In the genomic region with DNA sequence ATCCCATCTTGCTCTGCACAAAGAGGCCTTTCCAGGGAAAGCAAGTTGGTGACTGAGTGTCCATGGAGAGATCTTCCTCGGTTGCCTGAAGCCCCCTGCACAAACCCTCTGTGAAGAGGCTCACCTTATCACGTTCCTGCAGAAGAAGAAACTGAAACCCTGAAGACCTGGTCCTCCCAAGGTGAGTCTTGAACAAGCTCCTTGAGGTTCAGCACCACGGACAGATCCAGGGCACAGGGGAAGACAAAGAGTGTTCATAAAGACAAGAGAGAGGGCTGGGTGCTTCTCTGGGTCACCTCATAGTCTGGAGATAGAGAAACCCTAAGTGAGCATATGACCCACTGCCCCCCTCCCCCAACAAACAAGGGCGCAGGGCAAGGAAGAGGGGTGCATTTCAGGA, we compare ENCODE assay signal across 9 cellular contexts. TPM values are rescaled to one million over a fixed set of nuclear protein-coding genes. Genes with fewer than 3 reads are reported as not detected.
DNase-seq lines count a peak whose midpoint lies in the region; ATAC-seq, FAIRE-seq and TF ChIP-seq lines count a peak whose summit lies in the region.
"Had no signal": no experiment of that assay in that cellular context is flagged by ENCODE, and none has a peak within 500 bp of the region (broad histone marks: within the 10 kb centered on the region; RNA-seq: fewer than 3 reads in every experiment).

No MANE protein-coding gene starts in this region.

- H3F3A ChIP-seq in GM23338 (replicated peaks; ENCODE audit: low read depth): no peaks in the 10 kb centered on the region

- H3K9me3 Mint-ChIP-seq in GM23338 (no peaks in the 10 kb centered on the region), osteocyte (ENCODE audit: unreplicated experiment) (no peaks in the 10 kb centered on the region)
- peaks cover 0 to 12% (median 5%) of the 10 kb centered on the region in 11 donors for H3K9me3 Mint-ChIP-seq in naive thymus-derived CD4-positive, alpha-beta T cell

- H3K27ac Mint-ChIP-seq in GM23338 (no peak overlapping the region), osteocyte (ENCODE audit: unreplicated experiment) (no peak overlapping the region)
- H3K27ac Mint-ChIP-seq in naive thymus-derived CD4-positive, alpha-beta T cell: peak overlapping the region in 1 of 9 donors; percentile 25

- H3K4me3 Mint-ChIP-seq in GM23338 (no peak overlapping the region), osteocyte (ENCODE audit: unreplicated experiment) (no peak overlapping the region)
- no peak overlapping the region for H3K4me3 Mint-ChIP-seq in naive thymus-derived CD4-positive, alpha-beta T cell

- TF ChIP-seq POLR2A in GM12878 (IDR thresholded peaks at IDR 0.05; ENCODE audit: low read depth, low read length): no peak

- H3K4me1 Mint-ChIP-seq in GM23338 (peaks cover 2% of the 10 kb centered on the region; the same call in 1 of the 3 replicates), osteocyte (ENCODE audit: unreplicated experiment) (no peaks in the 10 kb centered on the region)
- peaks cover 0 to 3% (median 0%) of the 10 kb centered on the region in 7 donors for H3K4me1 Mint-ChIP-seq in naive thymus-derived CD4-positive, alpha-beta T cell

- no peak overlapping the region for H3K9ac ChIP-seq in GM12878 (ENCODE audit: control insufficient read depth, insufficient read depth, low read length)

- CTCF ChIA-PET in GM12878 (lab: Yijun Ruan, JAX): interaction anchor here (1.1 kb wide), 1 partner anchor 22 kb away, joined by 3 read pairs; the partner anchor contains the start of gene TBC1D21
- CTCF ChIA-PET in naive thymus-derived CD4-positive, alpha-beta T cell (lab: Charles Lee): no interaction called here

- SMC1A ChIA-PET in GM12878 (lab: Charles Lee; ENCODE audit: uncharacterized antibody, unreplicated experiment): interaction anchor here (1.0 kb wide), 1 partner anchor 9 kb away, joined by 4 read pairs; no protein-coding TSS in a partner anchor

- FAIRE-seq in GM12878 (lab: Jason Lieb, UNC): no peak

- H3K4me3 ChIP-seq in GM23338 (no peak overlapping the region), GM12878 (no peak overlapping the region)
- H3K4me3 ChIP-seq in naive thymus-derived CD4-positive, alpha-beta T cell (ENCODE audit: low read length): no peak overlapping the region

- no peak overlapping the region for H3K4me2 ChIP-seq in GM23338
- no peak overlapping the region for H3K4me2 ChIP-seq in GM12878 (ENCODE audit: control insufficient read depth, insufficient read depth)

- H3K36me3 ChIP-seq in GM23338 (ENCODE audit: insufficient read depth): no peaks in the 10 kb centered on the region
- no peaks in the 10 kb centered on the region for H3K36me3 ChIP-seq in GM12878 (ENCODE audit: control insufficient read depth in 2 of 2, insufficient read depth in 2 of 2, low read length in 1 of 2)
- H3K36me3 ChIP-seq in naive thymus-derived CD4-positive, alpha-beta T cell (ENCODE audit: control insufficient read depth in 2 of 3, insufficient read depth in 3 of 3, low read length in 3 of 3): no peaks in the 10 kb centered on the region

- RAD21 ChIA-PET in GM12878 (lab: Charles Lee; ENCODE audit: unreplicated experiment): no interaction called here

- no peak for TF ChIP-seq EP300 in GM12878 (IDR thresholded peaks at IDR 0.05; ENCODE audit: borderline replicate concordance in 1 of 2, control insufficient read depth in 1 of 2, low read depth in 2 of 2, low read length in 2 of 2)

- H3K27ac ChIP-seq in GM23338 (ENCODE audit: low read depth) (no peak overlapping the region), GM12878 (ENCODE audit: control insufficient read depth, insufficient read depth) (no peak overlapping the region)
- H3K27ac ChIP-seq in naive thymus-derived CD4-positive, alpha-beta T cell (ENCODE audit: low read depth, low read length): no peak overlapping the region

- intact Hi-C loops in GM12878 (cut with micrococcal nuclease; ENCODE audit: unreplicated experiment): no loop called here
- intact Hi-C loops in naive thymus-derived CD4-positive, alpha-beta T cell (cut with micrococcal nuclease): no loop called here

- no peaks in the 10 kb centered on the region for H3K79me2 ChIP-seq in GM23338 (replicated peaks; ENCODE audit: insufficient read depth)
- H3K79me2 ChIP-seq in GM12878 (ENCODE audit: control insufficient read depth, insufficient read depth, low read length): no peaks in the 10 kb centered on the region

- no peaks in the 10 kb centered on the region for H3K36me3 Mint-ChIP-seq in GM23338 (ENCODE audit: low read depth)
- peaks cover 0 to 4% (median 0%) of the 10 kb centered on the region in 5 donors for H3K36me3 Mint-ChIP-seq in naive thymus-derived CD4-positive, alpha-beta T cell
- no peaks in the 10 kb centered on the region for H3K36me3 Mint-ChIP-seq in osteocyte (ENCODE audit: unreplicated experiment)

- BruUV-seq in GM12878 (replicated peaks; lab: Mats Ljungman, UMichigan): no TSS peak

- no peak for TF ChIP-seq RAD21 in GM12878 (IDR thresholded peaks at IDR 0.05; ENCODE audit: insufficient read depth, low read depth, low read length)

- peak; percentile 94 for DNase-seq in GM23338 (ENCODE audit: low spot score)
- peak; percentile 66 for DNase-seq in RPMI7951 (ENCODE audit: low read depth)
- no peak for DNase-seq in GM12878 (ENCODE audit: low read depth, low spot score)
- peak in 6 of 9 donors; percentile 14 to 38 (median 24) for DNase-seq in naive thymus-derived CD4-positive, alpha-beta T cell
- no peak for DNase-seq in NCI-H1930 (lab: John Stamatoyannopoulos, UW)
- DNase-seq in osteocyte (ENCODE audit: extremely low spot score, unreplicated experiment): no peak

- no peaks in the 10 kb centered on the region for H3K9me3 ChIP-seq in GM12878 (replicated peaks; ENCODE audit: control insufficient read depth, insufficient read depth, low read length)
- H3K9me3 ChIP-seq in naive thymus-derived CD4-positive, alpha-beta T cell (ENCODE audit: control insufficient read depth in 2 of 3, low read length in 3 of 3): no peaks in the 10 kb centered on the region

- TF ChIP-seq CTCF in GM23338 (conservative IDR thresholded peaks at IDR 0.05; ENCODE audit: low read depth in 2 of 2): no peak
- no peak for TF ChIP-seq CTCF in GM12878 (IDR thresholded peaks at IDR 0.05 in 2 of 3, conservative IDR thresholded peaks at IDR 0.05 in 1 of 3; ENCODE audit: control insufficient read depth in 2 of 3, extremely low read depth in 1 of 3, insufficient read depth in 1 of 3, low read depth in 3 of 3, low read length in 3 of 3)
- TF ChIP-seq CTCF in osteocyte (IDR thresholded peaks at IDR 0.05): no peak

- H3K27me3 ChIP-seq in GM23338 (ENCODE audit: insufficient read depth) (no peaks in the 10 kb centered on the region), GM12878 (replicated peaks in 1 of 2; ENCODE audit: control insufficient read depth in 2 of 2, insufficient read depth in 2 of 2, low read length in 1 of 2) (peaks cover 2% of the 10 kb centered on the region in 2 experiments; a peak in 1 of 4 replicates)
- H3K27me3 ChIP-seq in naive thymus-derived CD4-positive, alpha-beta T cell (ENCODE audit: control insufficient read depth in 2 of 2, insufficient read depth in 2 of 2, low read length in 2 of 2): peaks cover 0 to 5% of the 10 kb centered on the region in 2 donors

- H3K4me1 ChIP-seq in GM23338 (ENCODE audit: insufficient read depth): no peaks in the 10 kb centered on the region
- H3K4me1 ChIP-seq in GM12878 (ENCODE audit: control insufficient read depth, insufficient read depth, low read length): no peaks in the 10 kb centered on the region
- H3K4me1 ChIP-seq in naive thymus-derived CD4-positive, alpha-beta T cell (ENCODE audit: control insufficient read depth in 2 of 2, insufficient read depth in 2 of 2, low read length in 2 of 2): no peaks in the 10 kb centered on the region

- POLR2A ChIA-PET in GM12878 (lab: Charles Lee): no interaction called here
- POLR2A ChIA-PET in naive thymus-derived CD4-positive, alpha-beta T cell (lab: Charles Lee): no interaction called here

- H2AFZ ChIP-seq in GM23338 (no peak overlapping the region), GM12878 (ENCODE audit: control insufficient read depth, low read depth, low read length) (no peak overlapping the region)

- 0% methylated on average over 4 of the region's 4 CpGs for WGBS in GM12878 (ENCODE audit: insufficient coverage, insufficient replicate concordance, low lambda C conversion rate, missing lambda C conversion rate)

- in situ Hi-C loops in GM12878 (cut with MboI): no loop called here

- ATAC-seq in GM23338 (peak; percentile 97), GM12878 (0 out of 3 replicates have a peak, but pooled peaks have one; percentile 24), HG03442 (IDR thresholded peaks at IDR 0.05; ENCODE audit: unreplicated experiment) (no peak), GM18498 (IDR thresholded peaks at IDR 0.05; ENCODE audit: unreplicated experiment) (no peak)
- no peak for ATAC-seq in naive thymus-derived CD4-positive, alpha-beta T cell

- no peaks in the 10 kb centered on the region; the same call in 1 of the 2 replicates for H3K9me2 ChIP-seq in GM23338 (ENCODE audit: insufficient read depth)

- H4K20me1 ChIP-seq in GM23338 (replicated peaks; ENCODE audit: insufficient read depth): peaks cover 3% of the 10 kb centered on the region; the same call in 1 of the 2 replicates
- H4K20me1 ChIP-seq in GM12878 (ENCODE audit: control insufficient read depth, insufficient read depth): no peaks in the 10 kb centered on the region

- H3K27me3 Mint-ChIP-seq in GM23338 (ENCODE audit: insufficient read depth, low read depth, poor library complexity) (peaks cover 7% of the 10 kb centered on the region), osteocyte (ENCODE audit: unreplicated experiment) (peaks cover 41% of the 10 kb centered on the region)
- peaks cover 14 to 65% (median 36%) of the 10 kb centered on the region in 5 donors for H3K27me3 Mint-ChIP-seq in naive thymus-derived CD4-positive, alpha-beta T cell

RNA-seq across cellular contexts. Expression of gene TBC1D21, which starts 21.7 kb away (rescaled TPM):
- total RNA-seq in GM23338 (2014; rRNA removed; shearing (Covaris generic)): not detected in 2 replicates
- polyA plus RNA-seq in GM23338 (2016; fragmentation: Nextera tagmentation; extraction: Ambion mirVana) (not detected in 2 replicates), GM12878 (2011; rRNA removed) (not detected in 2 replicates), GM12878 (2014; fragmentation: Illumina TruSeq; extraction: Trizol) (not detected in 2 replicates), GM12878 (2014; fragmentation: Nextera tagmentation; extraction: Ambion mirVana) (not detected), GM12878 (2014; rRNA removed) (not detected in 2 replicates), GM12878 (2016; fragmentation: Nextera tagmentation; extraction: Ambion mirVana) (not detected)
- not detected in 2 replicates for total RNA-seq in RPMI7951 (2014; rRNA removed; shearing (Covaris generic))
- total RNA-seq in GM12878 (2013; cell fraction: nucleolus; rRNA removed): not detected in 2 replicates
- total RNA-seq in GM12878 (2014; rRNA removed) (not detected in 2 replicates), GM12878 (2014; rRNA removed; fragmentation: Illumina TruSeq; extraction: Trizol) (not detected in 2 replicates), GM12878 (2021) (not detected in 2 replicates), osteocyte (not detected in 2 replicates)
- not detected for polyA plus RNA-seq in GM12878 (2011; ENCODE audit: low read depth)
- polyA plus RNA-seq in GM12878 (2011; cell fraction: cytosol; rRNA removed): not detected in 2 replicates
- not detected in 2 replicates for polyA plus RNA-seq in GM12878 (2011; cell fraction: nucleus; rRNA removed)
- not detected in 2 replicates for polyA plus RNA-seq in GM12878 (2012)
- polyA minus RNA-seq in GM12878 (2011; rRNA and poly(A)+ RNA removed): not detected in 2 replicates
- not detected in 2 replicates for polyA minus RNA-seq in GM12878 (2011; cell fraction: cytosol; rRNA and poly(A)+ RNA removed)
- not detected in 2 replicates for polyA minus RNA-seq in GM12878 (2011; cell fraction: nucleus; rRNA and poly(A)+ RNA removed)
- total RNA-seq in naive thymus-derived CD4-positive, alpha-beta T cell: not detected
- not detected for polyA plus RNA-seq in naive thymus-derived CD4-positive, alpha-beta T cell
- total RNA-seq: lower leg skin had no signal

Comparison
In these comparisons a context has a peak if more than half of its experiments do, and no peak if none do; other contexts are left out.
1. ATAC-seq: peak in GM23338 (single experiment) and GM12878 (single experiment); none in naive thymus-derived CD4-positive, alpha-beta T cell (single experiment), HG03442 (single experiment) and GM18498 (single experiment).
2. DNase-seq: peak in GM23338 (single experiment), RPMI7951 (single experiment) and naive thymus-derived CD4-positive, alpha-beta T cell (6 of 9); none in GM12878 (single experiment), NCI-H1930 (0 of 2) and osteocyte (single experiment).